23 cellular contexts compared by ENCODE assay signal in genomic region chr1:17120483-17120882, GRCh38. TPM values are rescaled to one million over a fixed set of nuclear protein-coding genes. Genes with fewer than 3 reads are reported as not detected.
"Had no signal": no experiment of that assay in that cellular context is flagged by ENCODE, and none has a peak within 500 bp of the region (broad histone marks: within the 10 kb centered on the region; RNA-seq: fewer than 3 reads in every experiment).

No MANE protein-coding gene starts in this region.

- ATAC-seq: activated CD8-positive, alpha-beta T cell treated with anti-CD3 and anti-CD28 coated beads for 36 hours; foreskin keratinocyte; mucosa of descending colon; psoas muscle; T-helper 17 cell had no signal

- DNase-seq: activated CD4-positive, alpha-beta T cell treated with anti-CD3 and anti-CD28 coated beads, Interleukin-2, amount 50 U/mL, for 1 hour; activated CD8-positive, alpha-beta T cell treated with anti-CD3 and anti-CD28 coated beads for 36 hours; activated naive CD8-positive, alpha-beta T cell treated with anti-CD3 and anti-CD28 coated beads, Interleukin-2, amount 50 U/mL, for 24 hours; activated T-cell treated with anti-CD3 and anti-CD28 coated beads, Interleukin-2, amount 50 U/mL, for 48 hours; central memory CD4-positive, alpha-beta T cell; effector CD4-positive, alpha-beta T cell; foreskin keratinocyte; occipital lobe; T-helper 17 cell had no signal

- H3K9ac ChIP-seq: parathyroid adenoma had no signal

- H3K4me3 Mint-ChIP-seq: activated CD8-positive, alpha-beta T cell treated with anti-CD3 and anti-CD28 coated beads for 36 hours; activated naive CD4-positive, alpha-beta T cell treated with anti-CD3 and anti-CD28 coated beads, Interleukin-2, amount 50 U/mL, for 24 hours; activated naive CD8-positive, alpha-beta T cell treated with anti-CD3 and anti-CD28 coated beads, Interleukin-2, amount 50 U/mL, for 24 hours; stimulated activated naive CD8-positive, alpha-beta T cell treated with anti-CD3 and anti-CD28 coated beads, Interleukin-15, Interleukin-2, amounts not matched to agents 100 ng/mL and 50 ng/mL, for 24 hours had no signal

- H3K36me3 Mint-ChIP-seq: activated naive CD4-positive, alpha-beta T cell treated with anti-CD3 and anti-CD28 coated beads, Interleukin-2, amount 50 U/mL, for 24 hours had no signal

- H3K9me3 ChIP-seq: breast epithelium, esophagus muscularis mucosa, left lung, lower lobe of right lung, mucosa of descending colon, psoas muscle, right atrium auricular region, thyroid gland, upper lobe of right lung had no signal

- H3K4me1 ChIP-seq: breast epithelium, foreskin keratinocyte, parathyroid adenoma had no signal

- H3K27ac Mint-ChIP-seq: activated CD8-positive, alpha-beta T cell treated with anti-CD3 and anti-CD28 coated beads for 36 hours; activated naive CD4-positive, alpha-beta T cell treated with anti-CD3 and anti-CD28 coated beads, Interleukin-2, amount 50 U/mL, for 24 hours; activated naive CD8-positive, alpha-beta T cell treated with anti-CD3 and anti-CD28 coated beads, Interleukin-2, amount 50 U/mL, for 24 hours; activated T-helper 2 cell treated with anti-CD3 and anti-CD28 coated beads, Interferon-gamma antibody, Interleukin-2, Interleukin-4, amounts not matched to agents 10 μg/mL and 5 μg/mL and 100 μg/mL, durations not matched to agents 14 hours and 24 hours and 36 hours; nephron; stimulated activated naive CD8-positive, alpha-beta T cell treated with anti-CD3 and anti-CD28 coated beads, Interleukin-15, Interleukin-2, amounts not matched to agents 100 ng/mL and 50 ng/mL, for 24 hours; T-helper 17 cell had no signal

- H3K9me3 Mint-ChIP-seq: activated CD8-positive, alpha-beta T cell treated with anti-CD3 and anti-CD28 coated beads for 36 hours; activated naive CD4-positive, alpha-beta T cell treated with anti-CD3 and anti-CD28 coated beads, Interleukin-2, amount 50 U/mL, for 24 hours; activated naive CD8-positive, alpha-beta T cell treated with anti-CD3 and anti-CD28 coated beads, Interleukin-2, amount 50 U/mL, for 24 hours; activated T-helper 2 cell treated with anti-CD3 and anti-CD28 coated beads, Interferon-gamma antibody, Interleukin-2, Interleukin-4, amounts not matched to agents 10 μg/mL and 5 μg/mL and 100 μg/mL, durations not matched to agents 14 hours and 24 hours and 36 hours; nephron; stimulated activated naive CD8-positive, alpha-beta T cell treated with anti-CD3 and anti-CD28 coated beads, Interleukin-15, Interleukin-2, amounts not matched to agents 100 ng/mL and 50 ng/mL, for 24 hours had no signal

- H2AFZ ChIP-seq: parathyroid adenoma had no signal

- H3K4me3 ChIP-seq: mucosa of descending colon, psoas muscle, right atrium auricular region, thyroid gland, upper lobe of right lung had no signal

- H3K27ac ChIP-seq: breast epithelium, esophagus muscularis mucosa, foreskin keratinocyte, lower lobe of right lung, parathyroid adenoma, thyroid gland, upper lobe of right lung had no signal

- H3K36me3 ChIP-seq: breast epithelium, esophagus muscularis mucosa, left lung, lower lobe of right lung, right atrium auricular region, thyroid gland, upper lobe of right lung had no signal

RNA-seq across cellular contexts. Expression of gene PADI2, which starts 1.2 kb away (rescaled TPM):
- total RNA-seq: activated CD8-positive, alpha-beta T cell treated with anti-CD3 and anti-CD28 coated beads for 36 hours had no signal
